ENCODE assay signal across 10 cellular contexts in the genomic region with DNA sequence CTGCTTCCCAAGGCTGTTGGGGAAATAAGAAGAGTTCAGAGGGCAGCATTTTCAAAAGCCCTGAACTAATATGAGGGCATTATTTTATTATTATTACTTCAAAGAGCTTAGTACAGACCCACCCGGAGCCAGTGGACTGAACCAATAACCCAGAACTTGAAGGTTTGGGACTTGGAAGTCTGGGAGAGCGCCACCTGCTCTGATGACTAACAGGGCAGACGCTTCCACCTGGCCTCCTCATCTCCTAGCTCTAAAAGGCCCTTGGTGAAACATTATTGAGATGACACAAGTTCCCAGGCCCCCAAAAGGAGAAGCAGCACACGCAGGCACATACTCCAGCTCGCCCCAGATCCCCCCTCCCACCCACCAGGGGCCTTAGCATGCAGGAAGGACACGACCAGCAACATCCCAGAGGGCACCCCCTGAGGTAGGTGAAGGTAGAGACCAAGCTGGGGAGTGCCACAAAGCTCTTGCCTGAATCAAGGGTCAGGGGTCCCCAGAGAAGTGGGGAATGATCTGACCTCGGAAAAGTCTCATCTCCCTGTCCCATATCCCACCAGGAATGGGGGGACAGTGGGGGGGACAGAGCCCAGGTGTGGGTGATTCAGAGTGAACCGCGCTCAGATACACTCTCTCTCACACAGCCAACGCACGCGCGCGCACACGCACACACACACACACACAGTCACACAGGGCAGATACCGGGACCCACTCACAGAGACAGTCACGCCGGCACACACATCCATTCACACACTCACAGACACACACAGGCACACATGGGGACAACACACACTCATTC.
DNase-seq lines count a peak whose midpoint lies in the region; ATAC-seq, FAIRE-seq and TF ChIP-seq lines count a peak whose summit lies in the region.
"Had no signal": no experiment of that assay in that cellular context is flagged by ENCODE, and none has a peak within 500 bp of the region (broad histone marks: within the 10 kb centered on the region; RNA-seq: fewer than 3 reads in every experiment).

No MANE protein-coding gene starts in this region.

- H3K4me3 ChIP-seq in iPS-11a (ENCODE audit: low read depth, low read length) = peak overlapping the region; percentile 75

- H3K27ac ChIP-seq in VCaP = peak overlapping the region; percentile 69; the same call in 1 of the 2 replicates
- H3K27ac ChIP-seq: SJSA1 had no signal

- DNase-seq in activated naive CD4-positive, alpha-beta T cell treated with anti-CD3 and anti-CD28 coated beads, Interleukin-2, amount 10 ng/mL, durations not matched to agents 7 days and 5 days = no peak
- DNase-seq in activated naive CD4-positive, alpha-beta T cell treated with Interleukin-2 at 50 U/mL for 16 hours = no peak
- no peak for DNase-seq in stimulated activated naive CD8-positive, alpha-beta T cell treated with anti-CD3 and anti-CD28 coated beads, Interleukin-15, amount 100 ng/mL, for 72 hours
- DNase-seq in urothelium cell line (ENCODE audit: low spot score) = no peak
- DNase-seq in effector CD4-positive, alpha-beta T cell = no peak

- H3K4me1 Mint-ChIP-seq in activated naive CD4-positive, alpha-beta T cell treated with anti-CD3 and anti-CD28 coated beads, Interleukin-2, amount 10 ng/mL, durations not matched to agents 7 days and 5 days = peaks cover 5% of the 10 kb centered on the region
- H3K4me1 Mint-ChIP-seq in stimulated activated naive CD8-positive, alpha-beta T cell treated with anti-CD3 and anti-CD28 coated beads, Interleukin-15, amount 100 ng/mL, for 72 hours = peaks cover 11% of the 10 kb centered on the region

- FAIRE-seq in urothelium cell line (lab: Jason Lieb, UNC) = no peak

- H3K36me3 Mint-ChIP-seq in activated naive CD4-positive, alpha-beta T cell treated with anti-CD3 and anti-CD28 coated beads, Interleukin-2, amount 10 ng/mL, durations not matched to agents 7 days and 5 days = no peaks in the 10 kb centered on the region

- no peak for ATAC-seq in stimulated activated naive CD8-positive, alpha-beta T cell treated with anti-CD3 and anti-CD28 coated beads, Interleukin-15, amount 100 ng/mL, for 72 hours
- no peak for ATAC-seq in HG02840 (IDR thresholded peaks at IDR 0.05; ENCODE audit: low FRiP score, unreplicated experiment)

- CTCF ChIA-PET in activated naive CD4-positive, alpha-beta T cell treated with anti-CD3 and anti-CD28 coated beads, Interleukin-2, amount 10 ng/mL, durations not matched to agents 7 days and 5 days (lab: Charles Lee) = no interaction called here

- no peaks in the 10 kb centered on the region for H3K9me3 Mint-ChIP-seq in activated naive CD4-positive, alpha-beta T cell treated with anti-CD3 and anti-CD28 coated beads, Interleukin-2, amount 10 ng/mL, durations not matched to agents 7 days and 5 days
- peaks cover 5 to 7% of the 10 kb centered on the region in 2 donors for H3K9me3 Mint-ChIP-seq in stimulated activated naive CD8-positive, alpha-beta T cell treated with anti-CD3 and anti-CD28 coated beads, Interleukin-15, amount 100 ng/mL, for 72 hours
- H3K9me3 Mint-ChIP-seq: activated naive CD4-positive, alpha-beta T cell treated with anti-CD3 and anti-CD28 coated beads, Interleukin-2, amount 50 U/mL, for 72 hours had no signal

- TF ChIP-seq CTCF in VCaP (conservative IDR thresholded peaks at IDR 0.05) = no peak

- H3K4me3 Mint-ChIP-seq in activated naive CD4-positive, alpha-beta T cell treated with anti-CD3 and anti-CD28 coated beads, Interleukin-2, amount 10 ng/mL, durations not matched to agents 7 days and 5 days = peak overlapping the region; percentile 56
- H3K4me3 Mint-ChIP-seq in stimulated activated naive CD8-positive, alpha-beta T cell treated with anti-CD3 and anti-CD28 coated beads, Interleukin-15, amount 100 ng/mL, for 72 hours = peak overlapping the region; percentile 73 to 77

- H3K27me3 Mint-ChIP-seq in activated naive CD4-positive, alpha-beta T cell treated with anti-CD3 and anti-CD28 coated beads, Interleukin-2, amount 10 ng/mL, durations not matched to agents 7 days and 5 days = peaks cover 89% of the 10 kb centered on the region
- peaks cover 85% of the 10 kb centered on the region for H3K27me3 Mint-ChIP-seq in stimulated activated naive CD8-positive, alpha-beta T cell treated with anti-CD3 and anti-CD28 coated beads, Interleukin-15, amount 100 ng/mL, for 72 hours

- no peak overlapping the region for H3K27ac Mint-ChIP-seq in activated naive CD4-positive, alpha-beta T cell treated with anti-CD3 and anti-CD28 coated beads, Interleukin-2, amount 10 ng/mL, durations not matched to agents 7 days and 5 days
- no peak overlapping the region for H3K27ac Mint-ChIP-seq in stimulated activated naive CD8-positive, alpha-beta T cell treated with anti-CD3 and anti-CD28 coated beads, Interleukin-15, amount 100 ng/mL, for 72 hours
- H3K27ac Mint-ChIP-seq: activated naive CD4-positive, alpha-beta T cell treated with anti-CD3 and anti-CD28 coated beads, Interleukin-2, amount 50 U/mL, for 72 hours had no signal
